8 cellular contexts compared by ENCODE assay signal in the genomic region with DNA sequence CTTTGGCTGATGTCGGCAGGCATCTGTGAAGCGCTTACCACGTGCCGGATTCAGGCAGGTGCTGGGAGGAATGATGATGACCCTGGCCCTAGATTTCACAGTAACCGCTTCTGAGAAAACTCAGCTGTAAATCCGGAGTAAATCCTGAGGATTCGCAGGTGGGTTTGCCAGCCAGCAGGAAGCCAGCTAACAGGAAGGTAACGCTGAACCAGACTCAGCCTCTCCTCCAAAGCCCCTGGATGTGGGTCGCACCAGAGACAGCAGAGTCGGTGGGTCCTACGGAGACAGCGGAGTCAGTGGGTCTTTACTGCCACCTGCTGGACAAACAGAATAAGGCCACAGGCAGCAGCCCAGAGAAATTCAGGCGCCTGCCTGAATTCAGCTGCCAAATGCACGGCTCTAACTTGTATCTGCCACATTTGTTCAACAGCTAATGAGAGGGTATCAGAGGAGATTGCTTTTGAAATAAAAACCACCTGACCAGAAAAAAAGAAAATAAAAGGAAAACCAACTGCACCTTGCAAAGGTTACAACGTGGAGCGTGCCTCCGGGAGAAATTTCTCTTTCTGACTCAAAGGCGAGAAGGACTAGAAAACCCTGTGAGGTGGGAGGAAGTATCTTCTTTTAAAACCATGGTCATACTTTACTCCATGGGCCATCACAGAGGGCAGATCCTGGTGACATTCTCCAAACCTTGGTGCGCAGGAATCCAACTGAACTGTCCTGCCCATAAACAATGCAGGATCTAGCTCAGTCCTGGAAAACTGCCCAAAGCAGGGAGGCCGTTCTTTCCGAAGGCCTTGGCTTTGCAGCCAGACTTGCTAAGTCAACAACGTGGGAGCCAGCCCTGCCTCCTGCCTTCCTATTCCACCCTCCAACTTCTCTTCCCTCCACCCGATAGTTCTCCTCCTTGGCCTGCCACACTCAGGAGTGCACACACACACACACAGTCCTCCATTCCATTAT. TPM values are rescaled to one million over a fixed set of nuclear protein-coding genes. Genes with fewer than 3 reads are reported as not detected.
A peak's percentile ranks its signal among the peaks of the same experiment; 100 is the strongest.
DNase-seq lines count a peak whose midpoint lies in the region; ATAC-seq and TF ChIP-seq lines count a peak whose summit lies in the region.

No MANE protein-coding gene starts in this region.

- no peaks in the 10 kb centered on the region for H3K36me3 ChIP-seq in A673 (ENCODE audit: insufficient read depth, low read length, poor library complexity, severe bottlenecking)
- H3K36me3 ChIP-seq in colonic mucosa: no peaks in the 10 kb centered on the region

- no peak overlapping the region for H3K27ac Mint-ChIP-seq in activated CD4-positive, alpha-beta T cell treated with anti-CD3 and anti-CD28 coated beads for 36 hours

- H3K9ac ChIP-seq in colonic mucosa (ENCODE audit: low read depth in 2 of 2, low read length in 2 of 2): peak overlapping the region; percentile 26 to 49

- POLR2A ChIA-PET in A673 (lab: Charles Lee; ENCODE audit: low non-redundant PET): no interaction called here
- POLR2A ChIA-PET in activated CD4-positive, alpha-beta T cell treated with anti-CD3 and anti-CD28 coated beads for 36 hours (lab: Charles Lee): no interaction called here

- no peaks in the 10 kb centered on the region for H3K36me3 Mint-ChIP-seq in activated CD4-positive, alpha-beta T cell treated with anti-CD3 and anti-CD28 coated beads for 36 hours (ENCODE audit: low read depth)

- H3K4me3 Mint-ChIP-seq in activated CD4-positive, alpha-beta T cell treated with anti-CD3 and anti-CD28 coated beads for 36 hours: no peak overlapping the region

- H3K27me3 ChIP-seq in A673 (replicated peaks; ENCODE audit: insufficient read depth, low read depth, low read length, poor library complexity): no peaks in the 10 kb centered on the region
- no peaks in the 10 kb centered on the region for H3K27me3 ChIP-seq in colonic mucosa

- H3K4me3 ChIP-seq in A673 (ENCODE audit: low read depth, low read length, poor library complexity, severe bottlenecking) (no peak overlapping the region), colonic mucosa (peak overlapping the region; percentile 16)

- CTCF ChIA-PET in A673 (lab: Charles Lee): interaction anchor here (0.5 to 1.4 kb wide), 3 partner anchors 150 to 454 kb away, joined by 4 to 19 read pairs (median 5); no protein-coding TSS in a partner anchor
- CTCF ChIA-PET in activated CD4-positive, alpha-beta T cell treated with anti-CD3 and anti-CD28 coated beads for 36 hours (lab: Charles Lee): interaction anchor here (0.6 to 2.8 kb wide), 31 partner anchors 9 to 726 kb away, joined by 3 to 13 read pairs (median 3); a partner anchor contains a TSS

- H3K27me3 Mint-ChIP-seq in activated CD4-positive, alpha-beta T cell treated with anti-CD3 and anti-CD28 coated beads for 36 hours: peaks cover 5% of the 10 kb centered on the region

- intact Hi-C loops in A673 (cut with micrococcal nuclease; ENCODE audit: unreplicated experiment) (loop anchor here (5.0 kb wide), 3 partner anchors 310 to 455 kb away; no protein-coding TSS in a partner anchor), colonic mucosa (cut with DNase I) (loop anchor here (2.0 to 5.0 kb wide), 2 partner anchors 284 to 405 kb away; no protein-coding TSS in a partner anchor), left colon (cut with DNase I, micrococcal nuclease) (loop anchor here in 1 of 2 donors (2.0 to 10.0 kb wide), 2 partner anchors 284 to 408 kb away; no protein-coding TSS in a partner anchor)
- intact Hi-C loops in activated CD4-positive, alpha-beta T cell treated with anti-CD3 and anti-CD28 coated beads for 36 hours (cut with DNase I, micrococcal nuclease): loop anchor here (1.0 to 5.0 kb wide), 7 partner anchors 197 to 454 kb away; no protein-coding TSS in a partner anchor

- H3K27ac ChIP-seq in A673 (ENCODE audit: low read depth, low read length, poor library complexity, severe bottlenecking) (no peak overlapping the region), colonic mucosa (peak overlapping the region; percentile 15)

- ATAC-seq in GM19397 (IDR thresholded peaks at IDR 0.05; ENCODE audit: unreplicated experiment) (peak; percentile 50), left colon (peak; percentile 87), GM18858 (IDR thresholded peaks at IDR 0.05; ENCODE audit: unreplicated experiment) (no peak)
- ATAC-seq in activated CD4-positive, alpha-beta T cell treated with anti-CD3 and anti-CD28 coated beads for 36 hours: peak; percentile 93

- H3K4me1 Mint-ChIP-seq in activated CD4-positive, alpha-beta T cell treated with anti-CD3 and anti-CD28 coated beads for 36 hours: no peaks in the 10 kb centered on the region

- no peaks in the 10 kb centered on the region for H3K9me3 ChIP-seq in A673 (ENCODE audit: low read depth, low read length, poor library complexity, severe bottlenecking)
- no peaks in the 10 kb centered on the region for H3K9me3 ChIP-seq in colonic mucosa

- no peaks in the 10 kb centered on the region for H3K4me1 ChIP-seq in A673 (ENCODE audit: insufficient read depth, low read length, poor library complexity, severe bottlenecking)
- H3K4me1 ChIP-seq in colonic mucosa: no peaks in the 10 kb centered on the region

- peak; percentile 77 for TF ChIP-seq CTCF in A673 (conservative IDR thresholded peaks at IDR 0.05; ENCODE audit: low read depth, low read length)
- peak; percentile 98 for TF ChIP-seq CTCF in colonic mucosa (IDR thresholded peaks at IDR 0.05)

- BruUV-seq in A673 (replicated peaks; lab: Mats Ljungman, UMichigan): no TSS peak

- no peaks in the 10 kb centered on the region for H3K9me3 Mint-ChIP-seq in activated CD4-positive, alpha-beta T cell treated with anti-CD3 and anti-CD28 coated beads for 36 hours (ENCODE audit: low read depth)

- DNase-seq in A673 (ENCODE audit: low spot score) (peak; percentile 60), NCI-H446 (lab: John Stamatoyannopoulos, UW) (peak; percentile 46 to 85), colonic mucosa (peak; percentile 79), left colon (peak; percentile 72 to 81)
- DNase-seq in activated CD4-positive, alpha-beta T cell treated with anti-CD3 and anti-CD28 coated beads for 36 hours: peak; percentile 80
- peak; percentile 29 to 52 for DNase-seq in stimulated activated CD4-positive, alpha-beta T cell treated with anti-CD3 and anti-CD28 coated beads, Interleukin-1b, Interleukin-23, amount 100 ng/mL, for 4 hours (ENCODE audit: low read depth in 2 of 2)

RNA-seq across cellular contexts. Expression of a gene that starts 16.3 kb away (rescaled TPM):
- total RNA-seq in A673 (2021) (33.3 and 34.4 TPM in 2 replicates), colonic mucosa (10 to 100 TPM; 21.5 to 30.6 TPM), left colon (10 to 100 TPM; 15.9 to 23.6 TPM)
- 10 to 100 TPM; 35.0 to 41.3 TPM for total RNA-seq in activated CD4-positive, alpha-beta T cell treated with anti-CD3 and anti-CD28 coated beads for 36 hours

RNA-seq across cellular contexts. Expression of a gene that starts 58.8 kb away (rescaled TPM):
- total RNA-seq in A673 (2021) (57.3 and 64.4 TPM in 2 replicates), colonic mucosa (10 to 100 TPM; 28.7 to 62.9 TPM), left colon (10 to 100 TPM; 36.4 to 37.0 TPM)
- 100 to 1,000 TPM in 1 of 2 experiments, 10 to 100 TPM in 1; 93.5 to 125 TPM for total RNA-seq in activated CD4-positive, alpha-beta T cell treated with anti-CD3 and anti-CD28 coated beads for 36 hours
